ENCODE assay signal across 1 cellular context in genomic region chr16:28951410-28951943, GRCh38.
TF ChIP-seq lines count a peak whose summit lies in the region.

No MANE protein-coding gene starts in this region.

TF ChIP-seq in HEK293, 187 proteins besides CTCF, POLR2A, EP300 and RAD21 (continued from another document):
- TF ChIP-seq ZNF513 (tag by site-specific recombination; IDR thresholded peaks at IDR 0.05) = no peak
- TF ChIP-seq ZNF692 (tag by site-specific recombination; IDR thresholded peaks at IDR 0.05) = no peak
- no peak for TF ChIP-seq ZXDB (tag by site-specific recombination; IDR thresholded peaks at IDR 0.05)
- no peak for TF ChIP-seq ZNF121 (tag by site-specific recombination; IDR thresholded peaks at IDR 0.05)
